ENCODE assay signal across 8 cellular contexts in the genomic region with DNA sequence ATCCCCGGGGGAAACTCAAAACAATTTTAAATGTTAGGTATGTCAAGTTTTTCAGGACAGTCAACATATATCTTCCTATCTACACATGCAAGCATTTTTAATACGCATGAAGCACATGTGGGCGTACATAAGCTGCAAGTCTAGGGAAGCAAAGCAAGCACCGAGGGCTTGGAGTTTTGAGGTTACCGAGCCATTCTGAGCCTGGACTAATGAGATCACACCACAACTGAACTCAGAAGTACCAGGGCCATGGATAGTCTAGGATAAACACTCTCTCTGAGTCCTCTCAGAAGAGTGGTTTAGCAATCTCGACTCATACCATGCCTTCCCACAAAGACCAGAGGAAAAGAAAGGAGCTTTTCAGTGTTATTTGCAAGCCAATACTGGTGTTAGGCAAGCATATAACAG.
A peak's percentile ranks its signal among the peaks of the same experiment; 100 is the strongest.
DNase-seq lines count a peak whose midpoint lies in the region; ATAC-seq and TF ChIP-seq lines count a peak whose summit lies in the region.

No MANE protein-coding gene starts in this region.

- H3K36me3 ChIP-seq in left lung = no peaks in the 10 kb centered on the region
- no peaks in the 10 kb centered on the region for H3K36me3 ChIP-seq in vagina

- H3K27ac ChIP-seq in CD4-positive, alpha-beta T cell (ENCODE audit: low read depth, low read length) = no peak overlapping the region
- peak overlapping the region; percentile 73 to 88 for H3K27ac ChIP-seq in left lung
- peak overlapping the region; percentile 60 for H3K27ac ChIP-seq in vagina

- peak overlapping the region; percentile 13 for H3K27ac Mint-ChIP-seq in CD4-positive, alpha-beta T cell
- H3K27ac Mint-ChIP-seq in activated T-helper 17 cell treated with anti-CD3 and anti-CD28 coated beads, Interleukin-2, amount 50 U/mL, for 72 hours = peak overlapping the region; percentile 93

- DNase-seq in CD4-positive, alpha-beta T cell = no peak
- DNase-seq in left lung (no peak), vagina (ENCODE audit: extremely low spot score in 2 of 2) (peak in 1 of 2 donors; percentile 79), amniotic stem cell (lab: John Stamatoyannopoulos, UW) (no peak)

- no peak overlapping the region for H3K4me3 ChIP-seq in left lung
- no peak overlapping the region for H3K4me3 ChIP-seq in vagina

- no peak for ATAC-seq in CD4-positive, alpha-beta T cell (ENCODE audit: poor library complexity)
- peak; percentile 31 for ATAC-seq in HG02642 (IDR thresholded peaks at IDR 0.05; ENCODE audit: poor library complexity, unreplicated experiment)
- peak; percentile 72 for ATAC-seq in activated T-helper 17 cell treated with anti-CD3 and anti-CD28 coated beads, Interleukin-2, amount 50 U/mL, for 72 hours (replicated peaks)
- ATAC-seq in left lung = peak; percentile 68
- no peak for ATAC-seq in GM18858 (IDR thresholded peaks at IDR 0.05; ENCODE audit: unreplicated experiment)
- no peak for ATAC-seq in HG03460 (IDR thresholded peaks at IDR 0.05; ENCODE audit: unreplicated experiment)

- H3K27me3 ChIP-seq in CD4-positive, alpha-beta T cell (ENCODE audit: control insufficient read depth, insufficient read depth, low read length) = no peaks in the 10 kb centered on the region
- H3K27me3 ChIP-seq in left lung (no peaks in the 10 kb centered on the region), vagina (no peaks in the 10 kb centered on the region)

- H3K4me1 ChIP-seq in left lung = peaks cover 16 to 22% of the 10 kb centered on the region in 2 donors
- H3K4me1 ChIP-seq in vagina = peaks cover 22% of the 10 kb centered on the region

- peak overlapping the region; percentile 62 for H3K4me3 Mint-ChIP-seq in CD4-positive, alpha-beta T cell
- peak overlapping the region; percentile 70 for H3K4me3 Mint-ChIP-seq in activated T-helper 17 cell treated with anti-CD3 and anti-CD28 coated beads, Interleukin-2, amount 50 U/mL, for 72 hours

- H3K27me3 Mint-ChIP-seq in CD4-positive, alpha-beta T cell = no peaks in the 10 kb centered on the region
- no peaks in the 10 kb centered on the region for H3K27me3 Mint-ChIP-seq in activated T-helper 17 cell treated with anti-CD3 and anti-CD28 coated beads, Interleukin-2, amount 50 U/mL, for 72 hours

- peaks cover 21% of the 10 kb centered on the region for H3K4me1 Mint-ChIP-seq in CD4-positive, alpha-beta T cell (ENCODE audit: low read depth)
- peaks cover 36% of the 10 kb centered on the region for H3K4me1 Mint-ChIP-seq in activated T-helper 17 cell treated with anti-CD3 and anti-CD28 coated beads, Interleukin-2, amount 50 U/mL, for 72 hours

- CTCF ChIA-PET in CD4-positive, alpha-beta T cell (lab: Charles Lee) = no interaction called here

- H3K9me3 ChIP-seq in CD4-positive, alpha-beta T cell (ENCODE audit: control insufficient read depth, low read length) = no peaks in the 10 kb centered on the region
- H3K9me3 ChIP-seq in left lung = no peaks in the 10 kb centered on the region
- H3K9me3 ChIP-seq in vagina = no peaks in the 10 kb centered on the region

- no peaks in the 10 kb centered on the region for H3K36me3 Mint-ChIP-seq in CD4-positive, alpha-beta T cell (ENCODE audit: low read depth)
- no peaks in the 10 kb centered on the region for H3K36me3 Mint-ChIP-seq in activated T-helper 17 cell treated with anti-CD3 and anti-CD28 coated beads, Interleukin-2, amount 50 U/mL, for 72 hours (ENCODE audit: low read depth)

- TF ChIP-seq POLR2A in vagina (IDR thresholded peaks at IDR 0.05) = no peak

- no peak for TF ChIP-seq CTCF in CD4-positive, alpha-beta T cell (IDR thresholded peaks at IDR 0.05)
- TF ChIP-seq CTCF in left lung (IDR thresholded peaks at IDR 0.05) (no peak), vagina (IDR thresholded peaks at IDR 0.05) (no peak)

- intact Hi-C loops in CD4-positive, alpha-beta T cell (cut with DNase I, micrococcal nuclease) = no loop called here
- intact Hi-C loops in left lung (cut with DNase I) = no loop called here
- intact Hi-C loops in vagina (cut with DNase I) = loop anchor here (10.0 kb wide), 1 partner anchor 1087 kb away; the partner anchor contains the start of gene IARS1

- H3K9me3 Mint-ChIP-seq in CD4-positive, alpha-beta T cell = no peaks in the 10 kb centered on the region
- H3K9me3 Mint-ChIP-seq in activated T-helper 17 cell treated with anti-CD3 and anti-CD28 coated beads, Interleukin-2, amount 50 U/mL, for 72 hours = peaks cover 10% of the 10 kb centered on the region

- POLR2A ChIA-PET in CD4-positive, alpha-beta T cell (lab: Charles Lee) = interaction anchor here (1.0 to 1.4 kb wide), 2 partner anchors 12 to 13 kb away, joined by 3 read pairs; no protein-coding TSS in a partner anchor

Comparison
In these comparisons a context has a peak if more than half of its experiments do, and no peak if none do; other contexts are left out.
1. ATAC-seq: peak in HG02642 (single experiment), activated T-helper 17 cell treated with anti-CD3 and anti-CD28 coated beads, Interleukin-2, amount 50 U/mL, for 72 hours (single experiment) and left lung (single experiment); none in CD4-positive, alpha-beta T cell (single experiment), GM18858 (single experiment) and HG03460 (single experiment).